Comparison of ENCODE assay signal across 14 cellular contexts in the genomic region with DNA sequence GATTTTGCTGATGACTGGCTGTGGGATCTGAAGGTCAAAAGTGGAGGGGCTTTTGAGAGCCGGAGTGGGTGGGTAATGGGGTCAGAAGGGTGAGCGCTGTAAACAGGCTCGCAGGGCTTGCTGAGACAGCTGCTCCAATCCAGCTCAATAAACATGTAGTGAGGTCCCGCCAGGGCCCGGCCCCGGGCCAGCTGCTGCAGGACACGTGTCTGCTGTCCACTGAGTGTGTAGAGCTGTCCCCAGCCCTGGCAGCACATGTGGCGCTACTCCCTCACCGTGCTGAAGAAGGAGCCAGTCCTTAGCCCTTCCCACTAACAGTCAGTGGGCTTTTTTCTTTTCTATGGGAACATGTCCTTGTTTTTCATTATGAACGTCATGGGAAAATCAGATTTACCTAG.
DNase-seq lines count a peak whose midpoint lies in the region; TF ChIP-seq lines count a peak whose summit lies in the region.
"Had no signal": no experiment of that assay in that cellular context is flagged by ENCODE, and none has a peak within 500 bp of the region (broad histone marks: within the 10 kb centered on the region; RNA-seq: fewer than 3 reads in every experiment).

No MANE protein-coding gene starts in this region.

- peaks cover 4% of the 10 kb centered on the region for H3K4me1 Mint-ChIP-seq in type B pancreatic cell (ENCODE audit: unreplicated experiment)
- H3K4me1 Mint-ChIP-seq: B cell had no signal

- peak; percentile 32 for DNase-seq in COLO668 (lab: John Stamatoyannopoulos, UW; ENCODE audit: unreplicated experiment)
- peak; percentile 23 to 67 for DNase-seq in SHP77 (lab: John Stamatoyannopoulos, UW)
- peak; percentile 70 for DNase-seq in left kidney (ENCODE audit: low read depth, low spot score)
- peak; percentile 74 for DNase-seq in retina
- no peak for DNase-seq in type B pancreatic cell (ENCODE audit: extremely low spot score, unreplicated experiment)
- no peak for DNase-seq in hippocampal formation (lab: John Stamatoyannopoulos, UW)
- DNase-seq in activated gamma-delta T cell (lab: John Stamatoyannopoulos, UW) = no peak
- DNase-seq: CD8-positive, alpha-beta T cell; COR-L47; DMS 273 treated with DMSO at 0.1 percent for 48 hours; HFFc6; IMR-90 had no signal

- no peak for TF ChIP-seq CTCF in type B pancreatic cell (conservative IDR thresholded peaks at IDR 0.05)

- H3K27ac Mint-ChIP-seq in type B pancreatic cell = no peak overlapping the region
- H3K27ac Mint-ChIP-seq: B cell; CD8-positive, alpha-beta T cell; GM23338; HFFc6 had no signal

- H3K27me3 Mint-ChIP-seq in type B pancreatic cell = peaks cover 9% of the 10 kb centered on the region

- H3K4me3 Mint-ChIP-seq in type B pancreatic cell = no peak overlapping the region
- H3K4me3 Mint-ChIP-seq: B cell; CD8-positive, alpha-beta T cell; GM23338; HFFc6 had no signal

- H3K36me3 Mint-ChIP-seq in type B pancreatic cell = no peaks in the 10 kb centered on the region
- H3K36me3 Mint-ChIP-seq: CD8-positive, alpha-beta T cell had no signal

- H3K9me3 Mint-ChIP-seq in type B pancreatic cell = no peaks in the 10 kb centered on the region
- H3K9me3 Mint-ChIP-seq: CD8-positive, alpha-beta T cell had no signal

Comparison
In these comparisons a context has a peak if more than half of its experiments do, and no peak if none do; other contexts are left out.
1. DNase-seq: peak in COLO668 (single experiment), SHP77 (2 of 2), left kidney (single experiment) and retina (single experiment); none in type B pancreatic cell (single experiment), hippocampal formation (0 of 2) and activated gamma-delta T cell (single experiment).